In genomic region chr3:156217674-156218352, GRCh38 we compare ENCODE assay signal across 12 cellular contexts.
DNase-seq lines count a peak whose midpoint lies in the region; TF ChIP-seq lines count a peak whose summit lies in the region.
"Had no signal": no experiment of that assay in that cellular context is flagged by ENCODE, and none has a peak within 500 bp of the region (broad histone marks: within the 10 kb centered on the region; RNA-seq: fewer than 3 reads in every experiment).

No MANE protein-coding gene starts in this region.

- CTCF ChIA-PET in PC-9 (lab: Charles Lee) = no interaction called here

- peaks cover 11% of the 10 kb centered on the region for H3K4me1 ChIP-seq in PC-9 (replicated peaks; ENCODE audit: insufficient read depth)
- H3K4me1 ChIP-seq in colonic mucosa = no peaks in the 10 kb centered on the region
- H3K4me1 ChIP-seq: pancreas, Peyer's patch had no signal

- BruUV-seq in PC-9 (replicated peaks; lab: Mats Ljungman, UMichigan) = no TSS peak

- H3K27me3 ChIP-seq in PC-9 (ENCODE audit: insufficient read depth, low read depth) (no peaks in the 10 kb centered on the region), colonic mucosa (no peaks in the 10 kb centered on the region)
- H3K27me3 ChIP-seq: pancreas, Peyer's patch had no signal

- DNase-seq in DMS79 treated with DMSO at 0.1 percent for 48 hours (lab: John Stamatoyannopoulos, UW) (peak; percentile 45), PC-9 (peak in 1 of 2 experiments; percentile 32), choroid plexus epithelial cell (ENCODE audit: low read depth) (peak; percentile 57), non-pigmented ciliary epithelial cell (ENCODE audit: low read depth) (peak; percentile 11), colonic mucosa (no peak), 8988T (no peak), NCI-H524 treated with DMSO at 0.1 percent for 48 hours (lab: John Stamatoyannopoulos, UW) (no peak), COR-L47 (lab: John Stamatoyannopoulos, UW) (no peak)
- DNase-seq: activated CD4-positive, alpha-beta T cell treated with anti-CD3 and anti-CD28 coated beads, Interleukin-2, amount 50 U/mL, for 4 hours; pancreas; Peyer's patch; stimulated activated CD4-positive, alpha-beta T cell treated with anti-CD3 and anti-CD28 coated beads, Interleukin-15, amount 100 ng/mL, for 24 hours had no signal

- TF ChIP-seq CTCF in PC-9 (conservative IDR thresholded peaks at IDR 0.05) (no peak), choroid plexus epithelial cell (conservative IDR thresholded peaks at IDR 0.05; ENCODE audit: low read depth, low read length) (no peak), colonic mucosa (IDR thresholded peaks at IDR 0.05) (no peak)

- intact Hi-C loops in PC-9 (cut with micrococcal nuclease; ENCODE audit: unreplicated experiment) = no loop called here
- intact Hi-C loops in colonic mucosa (cut with DNase I) = no loop called here

- H3K4me3 ChIP-seq in PC-9 (no peak overlapping the region), choroid plexus epithelial cell (ENCODE audit: low read depth, low read length) (no peak overlapping the region), colonic mucosa (no peak overlapping the region)
- H3K4me3 ChIP-seq: pancreas, Peyer's patch had no signal

- no peaks in the 10 kb centered on the region for H3K9me3 ChIP-seq in PC-9 (ENCODE audit: insufficient read depth, low read depth)
- H3K9me3 ChIP-seq in colonic mucosa = no peaks in the 10 kb centered on the region
- H3K9me3 ChIP-seq: pancreas, Peyer's patch had no signal

- H4K20me1 ChIP-seq in PC-9 (ENCODE audit: insufficient read depth) = no peaks in the 10 kb centered on the region

- H3K9me2 ChIP-seq in PC-9 (ENCODE audit: insufficient read depth) = no peaks in the 10 kb centered on the region

- no peaks in the 10 kb centered on the region for H3K36me3 ChIP-seq in PC-9 (ENCODE audit: low read depth)
- no peaks in the 10 kb centered on the region for H3K36me3 ChIP-seq in colonic mucosa
- H3K36me3 ChIP-seq: pancreas, Peyer's patch had no signal

- peak overlapping the region; percentile 67; the same call in 1 of the 2 replicates for H2AFZ ChIP-seq in PC-9

- H3K4me2 ChIP-seq in PC-9 = peak overlapping the region; percentile 49

- no peaks in the 10 kb centered on the region for H3F3A ChIP-seq in PC-9 (ENCODE audit: insufficient read depth, low read depth)

- H3K9ac ChIP-seq in colonic mucosa (ENCODE audit: low read depth in 2 of 2, low read length in 2 of 2) = no peak overlapping the region

- peak overlapping the region; percentile 9; the same call in 1 of the 2 replicates for H3K27ac ChIP-seq in PC-9
- no peak overlapping the region for H3K27ac ChIP-seq in colonic mucosa
- H3K27ac ChIP-seq: pancreas, Peyer's patch had no signal

- POLR2A ChIA-PET in PC-9 (lab: Charles Lee; ENCODE audit: unreplicated experiment) = interaction anchor here (0.7 kb wide), 1 partner anchor 819 kb away, joined by 9 read pairs; no protein-coding TSS in a partner anchor

- no peaks in the 10 kb centered on the region for H3K79me2 ChIP-seq in PC-9 (ENCODE audit: low read depth)

Comparison
In these comparisons a context has a peak if more than half of its experiments do, and no peak if none do; other contexts are left out.
1. DNase-seq: peak in DMS79 treated with DMSO at 0.1 percent for 48 hours (single experiment), choroid plexus epithelial cell (single experiment) and non-pigmented ciliary epithelial cell (single experiment); none in colonic mucosa (single experiment), 8988T (single experiment), NCI-H524 treated with DMSO at 0.1 percent for 48 hours (single experiment) and COR-L47 (single experiment).